Comparison of ENCODE assay signal across 12 cellular contexts in the genomic region with DNA sequence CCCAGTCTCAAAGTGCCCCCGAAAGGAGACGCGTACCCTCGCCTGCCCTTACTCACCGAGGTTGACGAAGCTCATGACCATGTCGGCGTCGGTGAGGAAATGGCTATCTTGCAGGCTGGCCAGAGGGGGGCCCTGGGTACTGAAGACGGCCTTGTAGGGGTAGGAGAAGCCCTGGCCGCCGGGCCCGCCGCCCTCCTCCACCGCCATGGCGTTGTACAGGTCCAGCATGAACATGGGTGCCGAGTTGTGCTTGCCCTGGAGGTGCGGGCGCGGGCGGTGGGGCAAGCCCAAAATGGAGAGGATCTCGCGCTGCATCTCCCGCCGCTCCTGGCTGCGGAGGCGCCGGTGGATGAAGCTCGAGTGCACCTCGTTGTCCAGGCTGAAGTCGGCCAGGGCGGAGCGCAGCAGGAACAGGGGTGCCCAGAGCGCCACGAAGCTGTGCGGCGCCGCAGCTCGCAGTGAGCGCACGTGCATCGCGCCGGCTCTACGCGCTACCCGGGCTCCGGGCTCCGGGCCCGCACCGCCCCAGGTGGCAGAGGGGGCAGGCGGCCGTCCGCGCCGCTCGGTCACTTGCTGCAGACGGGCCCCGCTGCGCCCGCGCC. TPM values are rescaled to one million over a fixed set of nuclear protein-coding genes. Genes with fewer than 3 reads are reported as not detected.
DNase-seq lines count a peak whose midpoint lies in the region; ATAC-seq, FAIRE-seq and TF ChIP-seq lines count a peak whose summit lies in the region.
"Had no signal": no experiment of that assay in that cellular context is flagged by ENCODE, and none has a peak within 500 bp of the region (broad histone marks: within the 10 kb centered on the region; RNA-seq: fewer than 3 reads in every experiment).

No MANE protein-coding gene starts in this region.

- SMC1A ChIA-PET in GM12878 (lab: Charles Lee; ENCODE audit: uncharacterized antibody, unreplicated experiment): no interaction called here

- H3K79me2 ChIP-seq in GM12878 (ENCODE audit: control insufficient read depth, insufficient read depth, low read length) (no peaks in the 10 kb centered on the region), keratinocyte (ENCODE audit: control insufficient read depth, insufficient read depth, low read length) (no peaks in the 10 kb centered on the region)

- CTCF ChIA-PET in HEK293T (lab: Yijun Ruan, JAX) (no interaction called here), GM12878 (lab: Yijun Ruan, JAX) (no interaction called here)

- H3K4me1 Mint-ChIP-seq in stimulated activated naive B cell treated with anti-CD40 and anti-IgM and Interleukin-4, amounts not matched to agents 10 μg/mL and 1 μg/mL and 100 μg/mL, for 72 hours: peaks cover 6 to 13% of the 10 kb centered on the region in 2 donors

- no peak for TF ChIP-seq EP300 in GM12878 (IDR thresholded peaks at IDR 0.05; ENCODE audit: borderline replicate concordance in 1 of 2, control insufficient read depth in 1 of 2, low read depth in 2 of 2, low read length in 2 of 2)

- TF ChIP-seq CTCF in GM12878 (IDR thresholded peaks at IDR 0.05 in 2 of 3, conservative IDR thresholded peaks at IDR 0.05 in 1 of 3; ENCODE audit: control insufficient read depth in 2 of 3, extremely low read depth in 1 of 3, insufficient read depth in 1 of 3, low read depth in 3 of 3, low read length in 3 of 3): no peak
- no peak for TF ChIP-seq CTCF in keratinocyte (optimal IDR thresholded peaks at IDR 0.05 in 1 of 3, IDR thresholded peaks at IDR 0.05 in 1 of 3, conservative IDR thresholded peaks at IDR 0.05 in 1 of 3; ENCODE audit: extremely low read depth in 1 of 3, insufficient read depth in 2 of 3, low read length in 3 of 3)

- intact Hi-C loops in GM12878 (cut with micrococcal nuclease; ENCODE audit: unreplicated experiment): no loop called here

- no peak for FAIRE-seq in GM12878 (lab: Jason Lieb, UNC)
- no peak for FAIRE-seq in keratinocyte (lab: Jason Lieb, UNC)
- FAIRE-seq: colon had no signal

- H3K4me2 ChIP-seq in GM12878 (ENCODE audit: control insufficient read depth, insufficient read depth): no peak overlapping the region
- peak overlapping the region; percentile 32 for H3K4me2 ChIP-seq in keratinocyte (ENCODE audit: control insufficient read depth, extremely low read depth, insufficient read depth, low read depth, low read length)

- H3K36me3 ChIP-seq in GM12878 (ENCODE audit: control insufficient read depth in 2 of 2, insufficient read depth in 2 of 2, low read length in 1 of 2): no peaks in the 10 kb centered on the region
- no peaks in the 10 kb centered on the region for H3K36me3 ChIP-seq in keratinocyte (ENCODE audit: control insufficient read depth in 2 of 2, extremely low read depth in 1 of 2, insufficient read depth in 2 of 2, low read length in 2 of 2)

- peak overlapping the region; percentile 66 for H3K27ac Mint-ChIP-seq in stimulated activated naive B cell treated with anti-CD40 and anti-IgM and Interleukin-4, amounts not matched to agents 10 μg/mL and 1 μg/mL and 100 μg/mL, for 72 hours
- H3K27ac Mint-ChIP-seq: memory B cell had no signal

- H2AFZ ChIP-seq in GM12878 (ENCODE audit: control insufficient read depth, low read depth, low read length) (no peak overlapping the region), keratinocyte (ENCODE audit: control insufficient read depth, low read length) (peak overlapping the region; percentile 4)

- H4K20me1 ChIP-seq in GM12878 (ENCODE audit: control insufficient read depth, insufficient read depth): no peaks in the 10 kb centered on the region
- H4K20me1 ChIP-seq in keratinocyte (ENCODE audit: control insufficient read depth, extremely low read depth, insufficient read depth, low read length): peaks cover 2% of the 10 kb centered on the region

- in situ Hi-C loops in GM12878 (cut with MboI): no loop called here

- peaks cover 73 to 91% of the 10 kb centered on the region in 2 donors for H3K27me3 Mint-ChIP-seq in stimulated activated naive B cell treated with anti-CD40 and anti-IgM and Interleukin-4, amounts not matched to agents 10 μg/mL and 1 μg/mL and 100 μg/mL, for 72 hours

- dilution Hi-C loops in keratinocyte (cut with MboI; ENCODE audit: extremely low pct_ligation_motif_present, low sequenced_read_pairs): no loop called here

- H3K9me3 ChIP-seq in GM12878 (replicated peaks; ENCODE audit: control insufficient read depth, insufficient read depth, low read length) (no peaks in the 10 kb centered on the region), keratinocyte (ENCODE audit: control insufficient read depth, low read depth, low read length) (no peaks in the 10 kb centered on the region)

- no peaks in the 10 kb centered on the region for H3K36me3 Mint-ChIP-seq in stimulated activated naive B cell treated with anti-CD40 and anti-IgM and Interleukin-4, amounts not matched to agents 10 μg/mL and 1 μg/mL and 100 μg/mL, for 72 hours

- H3K4me3 ChIP-seq in GM12878: no peak overlapping the region
- peak overlapping the region in 1 of 3 experiments; percentile 11 for H3K4me3 ChIP-seq in keratinocyte (ENCODE audit: control insufficient read depth in 2 of 3, extremely low read depth in 1 of 3, insufficient read depth in 2 of 3, low read depth in 1 of 3, low read length in 3 of 3)

- DNase-seq in HEK293T (ENCODE audit: extremely low spot score) (peak; percentile 42), GM12878 (ENCODE audit: low read depth, low spot score) (no peak), keratinocyte (ENCODE audit: low read depth, low spot score) (no peak), GOT3 (lab: John Stamatoyannopoulos, UW) (no peak), GF-D8 (lab: John Stamatoyannopoulos, UW) (no peak), NOMO-1 treated with dmso at 0.1 percent for 144 hours (lab: John Stamatoyannopoulos, UW; ENCODE audit: unreplicated experiment) (no peak)
- DNase-seq in stimulated activated naive B cell treated with anti-CD40 and anti-IgM and Interleukin-4, amounts not matched to agents 10 μg/mL and 1 μg/mL and 100 μg/mL, for 72 hours: no peak
- DNase-seq: OCI-M1 had no signal

- H3K9me1 ChIP-seq in keratinocyte (ENCODE audit: control insufficient read depth, extremely low read depth, insufficient read depth, low read length): no peaks in the 10 kb centered on the region

- H3K4me3 Mint-ChIP-seq in stimulated activated naive B cell treated with anti-CD40 and anti-IgM and Interleukin-4, amounts not matched to agents 10 μg/mL and 1 μg/mL and 100 μg/mL, for 72 hours: peak overlapping the region; percentile 32 to 58
- H3K4me3 Mint-ChIP-seq: memory B cell had no signal

- POLR2A ChIA-PET in HEK293T (lab: Yijun Ruan, JAX) (interaction anchor here (0.9 to 1.5 kb wide), 2 partner anchors 9 to 84 kb away, joined by 3 read pairs; no protein-coding TSS in a partner anchor), GM12878 (lab: Charles Lee) (no interaction called here)

- ATAC-seq in GM12878 (no peak), HG03045 (IDR thresholded peaks at IDR 0.05; ENCODE audit: unreplicated experiment) (no peak)
- ATAC-seq in stimulated activated naive B cell treated with anti-CD40 and anti-IgM and Interleukin-4, amounts not matched to agents 10 μg/mL and 1 μg/mL and 100 μg/mL, for 72 hours (replicated peaks): no peak

- no TSS peak for BruUV-seq in GM12878 (replicated peaks; lab: Mats Ljungman, UMichigan)

- TF ChIP-seq RAD21 in GM12878 (IDR thresholded peaks at IDR 0.05; ENCODE audit: insufficient read depth, low read depth, low read length): no peak

- TF ChIP-seq POLR2A in GM12878 (IDR thresholded peaks at IDR 0.05; ENCODE audit: low read depth, low read length): no peak

- H3K4me1 ChIP-seq in GM12878 (ENCODE audit: control insufficient read depth, insufficient read depth, low read length) (no peaks in the 10 kb centered on the region), keratinocyte (ENCODE audit: control insufficient read depth, extremely low read depth, insufficient read depth, low read length) (peaks cover 6% of the 10 kb centered on the region)

- RAD21 ChIA-PET in GM12878 (lab: Charles Lee; ENCODE audit: unreplicated experiment): no interaction called here

- no peak overlapping the region for H3K9ac ChIP-seq in GM12878 (ENCODE audit: control insufficient read depth, insufficient read depth, low read length)
- no peak overlapping the region for H3K9ac ChIP-seq in keratinocyte (ENCODE audit: control insufficient read depth, extremely low read depth, insufficient read depth, low read length)

- peaks cover 9 to 23% of the 10 kb centered on the region in 2 experiments for H3K27me3 ChIP-seq in GM12878 (replicated peaks in 1 of 2; ENCODE audit: control insufficient read depth in 2 of 2, insufficient read depth in 2 of 2, low read length in 1 of 2)
- H3K27me3 ChIP-seq in keratinocyte (ENCODE audit: control insufficient read depth, extremely low read depth, insufficient read depth, low read length): peaks cover 90% of the 10 kb centered on the region

- H3K27ac ChIP-seq in GM12878 (ENCODE audit: control insufficient read depth, insufficient read depth): no peak overlapping the region
- H3K27ac ChIP-seq in keratinocyte (ENCODE audit: control insufficient read depth, insufficient read depth, low read length): no peak overlapping the region

- H3K9me3 Mint-ChIP-seq in stimulated activated naive B cell treated with anti-CD40 and anti-IgM and Interleukin-4, amounts not matched to agents 10 μg/mL and 1 μg/mL and 100 μg/mL, for 72 hours: no peaks in the 10 kb centered on the region
- H3K9me3 Mint-ChIP-seq: memory B cell had no signal

- 28% methylated on average over 45 of the region's 62 CpGs for WGBS in GM12878 (ENCODE audit: insufficient coverage, insufficient replicate concordance, low lambda C conversion rate, missing lambda C conversion rate)

RNA-seq across cellular contexts. Expression of a gene that starts 0.7 kb away (rescaled TPM):
- total RNA-seq in GM12878 (2013; cell fraction: nucleolus; rRNA removed): not detected in 2 replicates
- total RNA-seq in GM12878 (2014; rRNA removed) (not detected in 2 replicates), GM12878 (2014; rRNA removed; fragmentation: Illumina TruSeq; extraction: Trizol) (not detected in 2 replicates), GM12878 (2021) (0.05 and 0.51 TPM in 2 replicates)
- not detected for polyA plus RNA-seq in GM12878 (2011; ENCODE audit: low read depth)
- polyA plus RNA-seq in GM12878 (2011; rRNA removed) (0.04 and 0.18 TPM in 2 replicates), GM12878 (2014; fragmentation: Illumina TruSeq; extraction: Trizol) (not detected in 2 replicates), GM12878 (2014; fragmentation: Nextera tagmentation; extraction: Ambion mirVana) (not detected), GM12878 (2014; rRNA removed) (not detected in 2 replicates), GM12878 (2016; fragmentation: Nextera tagmentation; extraction: Ambion mirVana) (under 1 TPM in 1 of 2 experiments, not detected in 1; 0.28 TPM), keratinocyte (0.29 to 1.1 TPM in 2 of 3 replicates, not detected in the other)
- polyA plus RNA-seq in GM12878 (2011; cell fraction: cytosol; rRNA removed): 0.05 TPM in 1 of 2 replicates, not detected in the other
- polyA plus RNA-seq in GM12878 (2011; cell fraction: nucleus; rRNA removed): not detected in 2 replicates
- not detected in 2 replicates for polyA plus RNA-seq in GM12878 (2012)
- 0.07 TPM in 1 of 2 replicates, not detected in the other for polyA minus RNA-seq in GM12878 (2011; rRNA and poly(A)+ RNA removed)
- not detected in 2 replicates for polyA minus RNA-seq in GM12878 (2011; cell fraction: cytosol; rRNA and poly(A)+ RNA removed)
- not detected in 2 replicates for polyA minus RNA-seq in GM12878 (2011; cell fraction: nucleus; rRNA and poly(A)+ RNA removed)
- 0.76 TPM for polyA plus RNA-seq in keratinocyte (2011; ENCODE audit: low read depth)
- polyA plus RNA-seq in keratinocyte (2011; cell fraction: cytosol; rRNA removed): 0.38 and 0.44 TPM in 2 replicates
- 0.37 and 1.2 TPM in 2 replicates for polyA plus RNA-seq in keratinocyte (2011; cell fraction: nucleus; rRNA removed)
- polyA plus RNA-seq in keratinocyte (2012; ENCODE audit: low replicate concordance): 0.11 and 0.97 TPM in 2 replicates
- 0.54 to 3.0 TPM in 2 of 3 replicates, not detected in the other for polyA minus RNA-seq in keratinocyte
- polyA minus RNA-seq in keratinocyte (2011; cell fraction: cytosol; rRNA and poly(A)+ RNA removed): 1.3 TPM
- polyA minus RNA-seq in keratinocyte (2011; cell fraction: nucleus; rRNA and poly(A)+ RNA removed): 0.53 and 1.3 TPM in 2 replicates
- total RNA-seq: activated CD8-positive, alpha-beta memory T cell treated with anti-CD3 and anti-CD28 coated beads for 36 hours had no signal
